19 cellular contexts compared by ENCODE assay signal in genomic region chr5:134493461-134494055, GRCh38. TPM values are rescaled to one million over a fixed set of nuclear protein-coding genes. Genes with fewer than 3 reads are reported as not detected.
DNase-seq lines count a peak whose midpoint lies in the region; ATAC-seq, FAIRE-seq and TF ChIP-seq lines count a peak whose summit lies in the region.
"Had no signal": no experiment of that assay in that cellular context is flagged by ENCODE, and none has a peak within 500 bp of the region (broad histone marks: within the 10 kb centered on the region; RNA-seq: fewer than 3 reads in every experiment).

No MANE protein-coding gene starts in this region.

- no peak for ATAC-seq in activated CD4-positive, CD25-positive, alpha-beta regulatory T cell treated with anti-CD3 and anti-CD28 coated beads, Interleukin-2, amount 50 U/mL, for 24 hours
- ATAC-seq in stimulated activated memory B cell treated with anti-CD40 and anti-IgM and Interleukin-4, amounts not matched to agents 10 μg/mL and 1 μg/mL and 100 μg/mL, for 72 hours, result peak; percentile 25
- no peak for ATAC-seq in HG03039 (IDR thresholded peaks at IDR 0.05; ENCODE audit: unreplicated experiment)
- no peak for ATAC-seq in GM21381 (IDR thresholded peaks at IDR 0.05; ENCODE audit: unreplicated experiment)

- DNase-seq in activated CD4-positive, CD25-positive, alpha-beta regulatory T cell treated with anti-CD3 and anti-CD28 coated beads, Interleukin-2, amount 50 U/mL, for 72 hours, result peak; percentile 8
- peak; percentile 52 for DNase-seq in NB4 (ENCODE audit: low read depth)
- no peak for DNase-seq in astrocyte (ENCODE audit: low read depth)
- DNase-seq in GM20000 (ENCODE audit: low spot score), result no peak
- DNase-seq: DMS53, HCEC 1CT, MM.1S, NCI-H1436 treated with DMSO at 0.1 percent for 48 hours, NCI-H2081 treated with DMSO at 0.1 percent for 48 hours, NCI-H526, SHP77 treated with DMSO at 0.1 percent for 48 hours had no signal

- H3K27me3 Mint-ChIP-seq in astrocyte (ENCODE audit: low read depth, unreplicated experiment), result peaks cover 4% of the 10 kb centered on the region
- no peaks in the 10 kb centered on the region for H3K27me3 Mint-ChIP-seq in stimulated activated memory B cell treated with anti-CD40 and anti-IgM and Interleukin-4, amounts not matched to agents 10 μg/mL and 1 μg/mL and 100 μg/mL, for 72 hours

- no peak overlapping the region for H2AFZ ChIP-seq in astrocyte (ENCODE audit: low read depth, low read length)

- no peaks in the 10 kb centered on the region for H3K9me3 Mint-ChIP-seq in astrocyte (ENCODE audit: unreplicated experiment)
- no peaks in the 10 kb centered on the region for H3K9me3 Mint-ChIP-seq in stimulated activated memory B cell treated with anti-CD40 and anti-IgM and Interleukin-4, amounts not matched to agents 10 μg/mL and 1 μg/mL and 100 μg/mL, for 72 hours

- no peak overlapping the region for H3K4me2 ChIP-seq in astrocyte (ENCODE audit: low read length)

- H4K20me1 ChIP-seq in astrocyte (ENCODE audit: insufficient read depth, low read length), result no peaks in the 10 kb centered on the region

- no peak for FAIRE-seq in astrocyte (lab: Jason Lieb, UNC)
- FAIRE-seq: A204.1, GM18507, RCC 7860 had no signal

- H3K4me3 ChIP-seq in NB4 (ENCODE audit: low read depth, low read length) (no peak overlapping the region), astrocyte (ENCODE audit: insufficient read depth, low read depth, low read length) (no peak overlapping the region)

- H3K9me3 ChIP-seq in astrocyte (ENCODE audit: insufficient read depth, low read depth, low read length), result no peaks in the 10 kb centered on the region

- H3K36me3 Mint-ChIP-seq in astrocyte (ENCODE audit: low read depth, unreplicated experiment), result no peaks in the 10 kb centered on the region
- H3K36me3 Mint-ChIP-seq in stimulated activated memory B cell treated with anti-CD40 and anti-IgM and Interleukin-4, amounts not matched to agents 10 μg/mL and 1 μg/mL and 100 μg/mL, for 72 hours, result no peaks in the 10 kb centered on the region

- TF ChIP-seq POLR2A in NB4 (IDR thresholded peaks at IDR 0.05; ENCODE audit: extremely low read depth, insufficient read length), result no peak

- peaks cover 8% of the 10 kb centered on the region for H3K27me3 ChIP-seq in astrocyte (ENCODE audit: insufficient read depth, low read length)

- H3K27ac ChIP-seq in astrocyte (ENCODE audit: low read depth, low read length), result no peak overlapping the region
- H3K27ac ChIP-seq: C4-2B had no signal

- H3K79me2 ChIP-seq in astrocyte (ENCODE audit: insufficient read depth, low read length), result no peaks in the 10 kb centered on the region

- H3K4me1 Mint-ChIP-seq in astrocyte (ENCODE audit: low read depth, unreplicated experiment), result no peaks in the 10 kb centered on the region
- peaks cover 6% of the 10 kb centered on the region for H3K4me1 Mint-ChIP-seq in stimulated activated memory B cell treated with anti-CD40 and anti-IgM and Interleukin-4, amounts not matched to agents 10 μg/mL and 1 μg/mL and 100 μg/mL, for 72 hours

- H3K4me1 ChIP-seq in astrocyte (ENCODE audit: insufficient read depth, low read length), result no peaks in the 10 kb centered on the region

- H3K36me3 ChIP-seq in astrocyte (ENCODE audit: insufficient read depth, low read length), result no peaks in the 10 kb centered on the region

- H3K27ac Mint-ChIP-seq in astrocyte (ENCODE audit: unreplicated experiment), result peak overlapping the region; percentile 9
- H3K27ac Mint-ChIP-seq in stimulated activated memory B cell treated with anti-CD40 and anti-IgM and Interleukin-4, amounts not matched to agents 10 μg/mL and 1 μg/mL and 100 μg/mL, for 72 hours, result no peak overlapping the region

- H3K4me3 Mint-ChIP-seq in astrocyte (ENCODE audit: unreplicated experiment), result no peak overlapping the region
- no peak overlapping the region for H3K4me3 Mint-ChIP-seq in stimulated activated memory B cell treated with anti-CD40 and anti-IgM and Interleukin-4, amounts not matched to agents 10 μg/mL and 1 μg/mL and 100 μg/mL, for 72 hours

- TF ChIP-seq CTCF in NB4 (IDR thresholded peaks at IDR 0.05; ENCODE audit: low read depth, low read length) (no peak), astrocyte (IDR thresholded peaks at IDR 0.05; ENCODE audit: insufficient read depth, low read depth, low read length) (no peak), GM20000 (IDR thresholded peaks at IDR 0.05; ENCODE audit: extremely low read depth, missing control alignments) (no peak)

- no peak overlapping the region for H3K9ac ChIP-seq in astrocyte (ENCODE audit: low read length)

RNA-seq across cellular contexts. Expression of gene JADE2, which starts 31.9 kb away (rescaled TPM):
- 25.3 and 30.3 TPM in 2 replicates for total RNA-seq in astrocyte

Comparison
In these comparisons a context has a peak if more than half of its experiments do, and no peak if none do; other contexts are left out.
1. DNase-seq: peak in activated CD4-positive, CD25-positive, alpha-beta regulatory T cell treated with anti-CD3 and anti-CD28 coated beads, Interleukin-2, amount 50 U/mL, for 72 hours (single experiment) and NB4 (single experiment); none in astrocyte (single experiment) and GM20000 (single experiment).